2 cellular contexts compared by ENCODE assay signal in genomic region chr4:10640535-10641159, GRCh38.
TF ChIP-seq lines count a peak whose summit lies in the region.

No MANE protein-coding gene starts in this region.

TF ChIP-seq in liver, 16 proteins besides CTCF, POLR2A, EP300 and RAD21 (continued from another document):
- no peak for TF ChIP-seq ATF3 (IDR thresholded peaks at IDR 0.05)
- TF ChIP-seq, protein P1, sequence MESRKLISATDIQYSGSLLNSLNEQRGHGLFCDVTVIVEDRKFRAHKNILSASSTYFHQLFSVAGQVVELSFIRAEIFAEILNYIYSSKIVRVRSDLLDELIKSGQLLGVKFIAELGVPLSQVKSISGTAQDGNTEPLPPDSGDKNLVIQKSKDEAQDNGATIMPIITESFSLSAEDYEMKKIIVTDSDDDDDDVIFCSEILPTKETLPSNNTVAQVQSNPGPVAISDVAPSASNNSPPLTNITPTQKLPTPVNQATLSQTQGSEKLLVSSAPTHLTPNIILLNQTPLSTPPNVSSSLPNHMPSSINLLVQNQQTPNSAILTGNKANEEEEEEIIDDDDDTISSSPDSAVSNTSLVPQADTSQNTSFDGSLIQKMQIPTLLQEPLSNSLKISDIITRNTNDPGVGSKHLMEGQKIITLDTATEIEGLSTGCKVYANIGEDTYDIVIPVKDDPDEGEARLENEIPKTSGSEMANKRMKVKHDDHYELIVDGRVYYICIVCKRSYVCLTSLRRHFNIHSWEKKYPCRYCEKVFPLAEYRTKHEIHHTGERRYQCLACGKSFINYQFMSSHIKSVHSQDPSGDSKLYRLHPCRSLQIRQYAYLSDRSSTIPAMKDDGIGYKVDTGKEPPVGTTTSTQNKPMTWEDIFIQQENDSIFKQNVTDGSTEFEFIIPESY (IDR thresholded peaks at IDR 0.05), result no peak
- TF ChIP-seq RXRA (IDR thresholded peaks at IDR 0.05), result no peak

TF ChIP-seq in HepG2, 621 proteins besides CTCF, POLR2A, EP300 and RAD21 (continued from another document):
- TF ChIP-seq KAT7 (CRISPR knock-in tag; IDR thresholded peaks at IDR 0.05; ENCODE audit: borderline replicate concordance) (no peak), ELF3 (CRISPR knock-in tag; IDR thresholded peaks at IDR 0.05) (no peak), SMYD3 (CRISPR knock-in tag; IDR thresholded peaks at IDR 0.05) (no peak), ZNF878 (CRISPR knock-in tag; IDR thresholded peaks at IDR 0.05) (no peak), HMG20B (CRISPR knock-in tag; conservative IDR thresholded peaks at IDR 0.05) (no peak), NR2F2 (IDR thresholded peaks at IDR 0.05; ENCODE audit: borderline replicate concordance, low read depth) (no peak), GMEB2 (CRISPR knock-in tag; IDR thresholded peaks at IDR 0.05; ENCODE audit: low read depth) (no peak)
- TF ChIP-seq, protein P2, sequence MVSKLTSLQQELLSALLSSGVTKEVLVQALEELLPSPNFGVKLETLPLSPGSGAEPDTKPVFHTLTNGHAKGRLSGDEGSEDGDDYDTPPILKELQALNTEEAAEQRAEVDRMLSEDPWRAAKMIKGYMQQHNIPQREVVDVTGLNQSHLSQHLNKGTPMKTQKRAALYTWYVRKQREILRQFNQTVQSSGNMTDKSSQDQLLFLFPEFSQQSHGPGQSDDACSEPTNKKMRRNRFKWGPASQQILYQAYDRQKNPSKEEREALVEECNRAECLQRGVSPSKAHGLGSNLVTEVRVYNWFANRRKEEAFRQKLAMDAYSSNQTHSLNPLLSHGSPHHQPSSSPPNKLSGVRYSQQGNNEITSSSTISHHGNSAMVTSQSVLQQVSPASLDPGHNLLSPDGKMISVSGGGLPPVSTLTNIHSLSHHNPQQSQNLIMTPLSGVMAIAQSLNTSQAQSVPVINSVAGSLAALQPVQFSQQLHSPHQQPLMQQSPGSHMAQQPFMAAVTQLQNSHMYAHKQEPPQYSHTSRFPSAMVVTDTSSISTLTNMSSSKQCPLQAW (CRISPR knock-in tag; IDR thresholded peaks at IDR 0.05), result no peak
